In genomic region chr4:147109800-147110199, GRCh38 we compare ENCODE assay signal across 20 cellular contexts.
"Had no signal": no experiment of that assay in that cellular context is flagged by ENCODE, and none has a peak within 500 bp of the region (broad histone marks: within the 10 kb centered on the region; RNA-seq: fewer than 3 reads in every experiment).

No MANE protein-coding gene starts in this region.

- H3K36me3 ChIP-seq: esophagus muscularis mucosa, gastrocnemius medialis, heart right ventricle, left lung, lower lobe of right lung had no signal

- ATAC-seq: foreskin keratinocyte; heart right ventricle; left lung; left ventricle myocardium superior; lower lobe of right lung; mucosa of descending colon; naive thymus-derived CD8-positive, alpha-beta T cell had no signal

- H3K27me3 ChIP-seq: dorsolateral prefrontal cortex, esophagus muscularis mucosa, gastrocnemius medialis, heart right ventricle, left lung had no signal

- H3K9me3 ChIP-seq: gastrocnemius medialis, left lung, mucosa of descending colon had no signal

- H3K27ac ChIP-seq: coronary artery, dorsolateral prefrontal cortex, esophagus muscularis mucosa, foreskin keratinocyte, gastrocnemius medialis, heart right ventricle, left lung, lower lobe of right lung had no signal

- H3K4me1 ChIP-seq: esophagus muscularis mucosa, foreskin keratinocyte, gastrocnemius medialis, left lung, lower lobe of right lung had no signal

- DNase-seq: dermis blood vessel endothelial cell; dorsolateral prefrontal cortex; effector CD4-positive, alpha-beta T cell; effector memory CD4-positive, alpha-beta T cell; foreskin keratinocyte; gastrocnemius medialis; glutamatergic neuron; head of caudate nucleus; heart right ventricle; hippocampal formation; left cardiac atrium; left lung; left ventricle myocardium superior; lower lobe of right lung; mesenchymal stem cell; mucosa of descending colon; naive B cell; naive thymus-derived CD8-positive, alpha-beta T cell had no signal

- H3K4me3 ChIP-seq: coronary artery, dorsolateral prefrontal cortex, esophagus muscularis mucosa, gastrocnemius medialis, heart right ventricle, left lung, lower lobe of right lung, mucosa of descending colon had no signal
